1 cellular context compared by ENCODE assay signal in genomic region chr1:224927631-224928030, GRCh38. TPM values are rescaled to one million over a fixed set of nuclear protein-coding genes. Genes with fewer than 3 reads are reported as not detected.
"Had no signal": no experiment of that assay in that cellular context is flagged by ENCODE, and none has a peak within 500 bp of the region (broad histone marks: within the 10 kb centered on the region; RNA-seq: fewer than 3 reads in every experiment).

No MANE protein-coding gene starts in this region.

RNA-seq across cellular contexts. Expression of gene DNAH14, which starts 1.8 kb away (rescaled TPM):
- total RNA-seq: H4 had no signal
